ENCODE assay signal across 12 cellular contexts in the genomic region with DNA sequence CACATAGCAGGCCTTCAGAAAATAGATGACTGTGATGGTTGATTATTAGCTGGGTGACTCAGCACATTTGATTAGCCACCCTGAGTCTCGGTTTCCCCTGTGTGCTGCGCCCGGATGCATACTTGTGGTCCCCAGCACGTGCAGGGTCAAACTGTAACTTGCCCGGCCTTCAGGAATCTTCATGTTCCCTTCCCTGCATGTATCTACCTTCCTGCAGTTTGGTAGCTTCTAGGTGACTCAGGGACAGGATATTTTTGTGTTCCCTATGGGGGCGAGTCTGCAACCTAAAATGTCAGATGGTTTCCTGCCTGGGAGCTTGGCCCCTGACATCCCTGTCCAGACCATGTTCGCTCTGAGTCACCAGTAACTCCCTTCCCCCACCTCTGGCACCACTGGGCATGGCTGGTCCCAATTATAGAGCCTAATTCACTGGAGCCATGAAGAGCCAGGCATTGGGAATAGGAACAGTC. TPM values are rescaled to one million over a fixed set of nuclear protein-coding genes. Genes with fewer than 3 reads are reported as not detected.
DNase-seq lines count a peak whose midpoint lies in the region; ATAC-seq and TF ChIP-seq lines count a peak whose summit lies in the region.
"Had no signal": no experiment of that assay in that cellular context is flagged by ENCODE, and none has a peak within 500 bp of the region (broad histone marks: within the 10 kb centered on the region; RNA-seq: fewer than 3 reads in every experiment).

No MANE protein-coding gene starts in this region.

- H3K27ac ChIP-seq in heart right ventricle (no peak overlapping the region), WERI-Rb-1 (no peak overlapping the region)

- no peak overlapping the region for H3K4me3 Mint-ChIP-seq in stimulated activated effector memory CD8-positive, alpha-beta T cell treated with anti-CD3 and anti-CD28 coated beads, Interleukin-12 subunit alpha, Interleukin-12 subunit beta, amount 100 ng/mL, for 72 hours

- H3K9me3 Mint-ChIP-seq in stimulated activated effector memory CD8-positive, alpha-beta T cell treated with anti-CD3 and anti-CD28 coated beads, Interleukin-12 subunit alpha, Interleukin-12 subunit beta, amount 100 ng/mL, for 72 hours, result no peaks in the 10 kb centered on the region

- H3K27ac Mint-ChIP-seq in stimulated activated effector memory CD8-positive, alpha-beta T cell treated with anti-CD3 and anti-CD28 coated beads, Interleukin-12 subunit alpha, Interleukin-12 subunit beta, amount 100 ng/mL, for 72 hours, result no peak overlapping the region

- H3K4me1 Mint-ChIP-seq in stimulated activated effector memory CD8-positive, alpha-beta T cell treated with anti-CD3 and anti-CD28 coated beads, Interleukin-12 subunit alpha, Interleukin-12 subunit beta, amount 100 ng/mL, for 72 hours, result no peaks in the 10 kb centered on the region

- ATAC-seq in heart right ventricle (peak in 6 of 8 donors; percentile 14 to 78 (median 57)), Right ventricle myocardium inferior (no peak), GM21737 (IDR thresholded peaks at IDR 0.05; ENCODE audit: unreplicated experiment) (no peak)
- no peak for ATAC-seq in stimulated activated effector memory CD8-positive, alpha-beta T cell treated with anti-CD3 and anti-CD28 coated beads, Interleukin-12 subunit alpha, Interleukin-12 subunit beta, amount 100 ng/mL, for 72 hours

- intact Hi-C loops in heart right ventricle (cut with DNase I), result no loop called here
- intact Hi-C loops in Right ventricle myocardium inferior (cut with DNase I), result no loop called here

- 78 to 88% methylated on average over 7 of the region's 7 CpGs for WGBS in heart right ventricle, 2 donors

- DNase-seq in heart right ventricle (no peak), Right ventricle myocardium inferior (ENCODE audit: missing footprints) (no peak), RPMI7951 (ENCODE audit: low read depth) (peak; percentile 87), fibroblast of peridontal ligament (ENCODE audit: extremely low read depth) (peak; percentile 66), ureter (ENCODE audit: low spot score) (peak; percentile 22), WERI-Rb-1 (no peak)
- no peak for DNase-seq in stimulated activated effector memory CD8-positive, alpha-beta T cell treated with anti-CD3 and anti-CD28 coated beads, Interleukin-12 subunit alpha, Interleukin-12 subunit beta, amount 100 ng/mL, for 72 hours (ENCODE audit: low spot score in 2 of 2)
- DNase-seq: activated CD4-positive, alpha-beta T cell treated with anti-CD3 and anti-CD28 coated beads, Interleukin-2, amount 50 U/mL, for 4 hours; retina; SW 1271; transverse colon had no signal

- H3K36me3 ChIP-seq in heart right ventricle, result peaks cover 0 to 67% (median 0%) of the 10 kb centered on the region in 9 donors
- H3K36me3 ChIP-seq in WERI-Rb-1, result no peaks in the 10 kb centered on the region; the same call in 1 of the 2 replicates
- H3K36me3 ChIP-seq: transverse colon had no signal

- H3K4me3 ChIP-seq in heart right ventricle (no peak overlapping the region), WERI-Rb-1 (ENCODE audit: low read depth, low read length) (no peak overlapping the region)
- H3K4me3 ChIP-seq: transverse colon had no signal

- TF ChIP-seq CTCF in heart right ventricle (IDR thresholded peaks at IDR 0.05) (no peak), WERI-Rb-1 (IDR thresholded peaks at IDR 0.05; ENCODE audit: low read depth, low read length) (no peak)

- H3K36me3 Mint-ChIP-seq in stimulated activated effector memory CD8-positive, alpha-beta T cell treated with anti-CD3 and anti-CD28 coated beads, Interleukin-12 subunit alpha, Interleukin-12 subunit beta, amount 100 ng/mL, for 72 hours, result no peaks in the 10 kb centered on the region

- H3K9me3 ChIP-seq in heart right ventricle (peaks cover 0 to 10% (median 0%) of the 10 kb centered on the region in 11 donors), WERI-Rb-1 (ENCODE audit: severe bottlenecking) (peaks cover 7% of the 10 kb centered on the region)
- H3K9me3 ChIP-seq: transverse colon had no signal

- H3K4me1 ChIP-seq in heart right ventricle, result peaks cover 0 to 14% (median 0%) of the 10 kb centered on the region in 9 donors

- H3K27me3 ChIP-seq in heart right ventricle (no peaks in the 10 kb centered on the region), WERI-Rb-1 (ENCODE audit: insufficient read depth, low read depth, severe bottlenecking) (no peaks in the 10 kb centered on the region)
- H3K27me3 ChIP-seq: transverse colon had no signal

RNA-seq across cellular contexts. Expression of gene PTGS1, which starts 13.2 kb away (rescaled TPM):
- total RNA-seq in heart right ventricle, result 10 to 100 TPM in 1 of 10 donors, 1 to 10 TPM in 9; 1.1 to 15.6 (median 4.0) TPM
- 1 to 10 TPM in 1 of 2 donors, under 1 TPM in 1; 0.95 to 2.9 TPM for polyA plus RNA-seq in heart right ventricle
- 4.0 TPM for total RNA-seq in Right ventricle myocardium inferior
- 10.1 and 11.5 TPM in 2 replicates for total RNA-seq in RPMI7951 (2014; rRNA removed; shearing (Covaris generic))
- total RNA-seq in ureter, result 12.5 TPM

Comparison
In these comparisons a context has a peak if more than half of its experiments do, and no peak if none do; other contexts are left out.
1. ATAC-seq: peak in heart right ventricle (6 of 8); none in Right ventricle myocardium inferior (single experiment), GM21737 (single experiment) and stimulated activated effector memory CD8-positive, alpha-beta T cell treated with anti-CD3 and anti-CD28 coated beads, Interleukin-12 subunit alpha, Interleukin-12 subunit beta, amount 100 ng/mL, for 72 hours (single experiment).
2. DNase-seq: peak in RPMI7951 (single experiment), fibroblast of peridontal ligament (single experiment) and ureter (single experiment); none in heart right ventricle (0 of 2), Right ventricle myocardium inferior (single experiment), WERI-Rb-1 (single experiment) and stimulated activated effector memory CD8-positive, alpha-beta T cell treated with anti-CD3 and anti-CD28 coated beads, Interleukin-12 subunit alpha, Interleukin-12 subunit beta, amount 100 ng/mL, for 72 hours (0 of 2).